In genomic region chr4:170868191-170868590, GRCh38 we compare ENCODE assay signal across 17 cellular contexts.
"Had no signal": no experiment of that assay in that cellular context is flagged by ENCODE, and none has a peak within 500 bp of the region (broad histone marks: within the 10 kb centered on the region; RNA-seq: fewer than 3 reads in every experiment).

No MANE protein-coding gene starts in this region.

- DNase-seq: activated CD4-positive, alpha-beta T cell treated with anti-CD3 and anti-CD28 coated beads for 1 hour; activated CD4-positive, alpha-beta T cell treated with anti-CD3 and anti-CD28 coated beads, Interleukin-2, amount 50 U/mL, for 4 hours; activated naive CD4-positive, alpha-beta T cell treated with anti-CD3 and anti-CD28 coated beads, Interleukin-2, amount 10 ng/mL, durations not matched to agents 7 days and 5 days; body of pancreas; cortex of kidney; effector CD4-positive, alpha-beta T cell; kidney; left ventricle myocardium superior; mesenchymal stem cell; natural killer cell; posterior cingulate gyrus; stimulated activated CD4-positive, alpha-beta T cell treated with anti-CD3 and anti-CD28 coated beads, Interleukin-15, amount 100 ng/mL, for 24 hours; stimulated activated CD4-positive, alpha-beta T cell treated with anti-CD3 and anti-CD28 coated beads, Interleukin-4, amount 100 ng/mL, for 1 hour; stimulated activated naive B cell treated with anti-CD40 and anti-IgM and Interleukin-4, amounts not matched to agents 10 μg/mL and 1 μg/mL and 100 μg/mL, for 72 hours; T-cell; T-helper 9 cell; thyroid gland had no signal
